In genomic region chr2:28034696-28035095, GRCh38 we compare ENCODE assay signal across 24 cellular contexts.
"Had no signal": no experiment of that assay in that cellular context is flagged by ENCODE, and none has a peak within 500 bp of the region (broad histone marks: within the 10 kb centered on the region; RNA-seq: fewer than 3 reads in every experiment).

No MANE protein-coding gene starts in this region.

- H3K79me2 ChIP-seq: parathyroid adenoma had no signal

- ATAC-seq: natural killer cell; psoas muscle; right cardiac atrium; right lobe of liver; stimulated activated effector memory CD8-positive, alpha-beta T cell treated with anti-CD3 and anti-CD28 coated beads, Interleukin-12 subunit alpha, Interleukin-12 subunit beta, amount 100 ng/mL, for 72 hours; stimulated activated naive B cell treated with anti-CD40 and anti-IgM and Interleukin-4, amounts not matched to agents 10 μg/mL and 1 μg/mL and 100 μg/mL, for 72 hours; upper lobe of right lung had no signal

- H3K9me3 ChIP-seq: ovary, psoas muscle, right lobe of liver, sigmoid colon, stomach, thoracic aorta, thyroid gland, tibial nerve, upper lobe of right lung, uterus had no signal

- H3K27me3 ChIP-seq: neural progenitor cell, ovary, right lobe of liver, sigmoid colon, stomach, thyroid gland, tibial nerve, upper lobe of right lung, uterus had no signal

- H3K4me2 ChIP-seq: neural progenitor cell had no signal

- H3K9ac ChIP-seq: neural progenitor cell, parathyroid adenoma had no signal

- DNase-seq: natural killer cell; occipital lobe; ovary; posterior cingulate gyrus; psoas muscle; right cardiac atrium; right lobe of liver; sigmoid colon; small intestine; stimulated activated CD4-positive, alpha-beta T cell treated with anti-CD3 and anti-CD28 coated beads, Interleukin-15, amount 100 ng/mL, for 24 hours; stimulated activated CD4-positive, alpha-beta T cell treated with anti-CD3 and anti-CD28 coated beads, Interleukin-2, amount 100 ng/mL, for 24 hours; stimulated activated CD4-positive, alpha-beta T cell treated with anti-CD3 and anti-CD28 coated beads, Interleukin-2, amount 100 ng/mL, for 48 hours; stimulated activated CD4-positive, alpha-beta T cell treated with anti-CD3 and anti-CD28 coated beads, Interleukin-4, amount 100 ng/mL, for 24 hours; stimulated activated naive B cell treated with anti-CD40 and anti-IgM and Interleukin-4, amounts not matched to agents 10 μg/mL and 1 μg/mL and 100 μg/mL, for 72 hours; stimulated activated naive CD4-positive, alpha-beta T cell treated with Interleukin-2 at 50 U/mL for 16 hours; stomach; thyroid gland; upper lobe of right lung; uterus had no signal

- H3K4me1 ChIP-seq: parathyroid adenoma, right lobe of liver, sigmoid colon, upper lobe of right lung, uterus had no signal

- H3K4me3 ChIP-seq: neural progenitor cell, ovary, psoas muscle, right lobe of liver, sigmoid colon, stomach, thoracic aorta, thyroid gland, tibial nerve, upper lobe of right lung, uterus had no signal

- FAIRE-seq: small intestine had no signal

- H2AFZ ChIP-seq: neural progenitor cell, parathyroid adenoma had no signal

- H3K27ac ChIP-seq: neural progenitor cell, ovary, parathyroid adenoma, psoas muscle, right lobe of liver, sigmoid colon, stomach, thoracic aorta, thyroid gland, tibial nerve, upper lobe of right lung, uterus had no signal

- H3K36me3 ChIP-seq: neural progenitor cell, ovary, right lobe of liver, sigmoid colon, stomach, thoracic aorta, thyroid gland, tibial nerve, upper lobe of right lung, uterus had no signal
